ENCODE assay signal across 17 cellular contexts in the genomic region with DNA sequence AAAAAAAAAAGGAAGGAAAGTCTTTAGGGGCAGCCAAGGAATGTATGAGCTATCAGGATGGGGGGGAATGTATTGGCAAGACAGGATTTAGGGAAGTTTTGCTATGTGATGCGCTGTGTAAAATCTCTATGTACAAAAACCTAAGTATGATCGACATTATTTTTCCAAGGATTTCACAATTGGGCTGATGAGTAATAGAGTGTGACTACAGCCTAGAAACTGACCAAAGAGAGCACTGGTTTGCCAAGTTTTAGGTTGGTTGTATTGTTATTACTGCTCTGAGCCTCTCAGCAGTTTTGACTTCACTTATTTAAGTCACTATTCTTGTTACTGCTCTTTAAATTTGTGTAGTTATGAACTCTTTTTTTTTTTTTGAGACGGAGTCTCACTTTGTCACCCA.
DNase-seq lines count a peak whose midpoint lies in the region; ATAC-seq and TF ChIP-seq lines count a peak whose summit lies in the region.
"Had no signal": no experiment of that assay in that cellular context is flagged by ENCODE, and none has a peak within 500 bp of the region (broad histone marks: within the 10 kb centered on the region; RNA-seq: fewer than 3 reads in every experiment).

No MANE protein-coding gene starts in this region.

- no peak for TF ChIP-seq POLR2A in transverse colon (IDR thresholded peaks at IDR 0.05)

- WGBS in lung, 2 donors: 72 to 92% methylated on average over 3 of the region's 3 CpGs
- 82 to 94% methylated on average over 3 of the region's 3 CpGs for WGBS in transverse colon (ENCODE audit: low coverage in 1 of 2), 2 donors

- H3K27me3 ChIP-seq in Caco-2 (replicated peaks; ENCODE audit: control insufficient read depth, insufficient read depth, low read length) (no peaks in the 10 kb centered on the region), lung (ENCODE audit: control insufficient read depth, insufficient read depth) (no peaks in the 10 kb centered on the region), transverse colon (no peaks in the 10 kb centered on the region), WERI-Rb-1 (ENCODE audit: insufficient read depth, low read depth, severe bottlenecking) (no peaks in the 10 kb centered on the region)
- H3K27me3 ChIP-seq: BE2C, colonic mucosa had no signal

- no peak overlapping the region for H3K4me3 Mint-ChIP-seq in Caco-2 (ENCODE audit: unreplicated experiment)
- H3K4me3 Mint-ChIP-seq: activated naive CD8-positive, alpha-beta T cell; immature natural killer cell had no signal

- H3K36me3 Mint-ChIP-seq in Caco-2 (ENCODE audit: insufficient read depth, unreplicated experiment): peaks cover 11% of the 10 kb centered on the region
- H3K36me3 Mint-ChIP-seq: immature natural killer cell had no signal

- no TSS peak for BruUV-seq in Caco-2 (replicated peaks; lab: Mats Ljungman, UMichigan)

- intact Hi-C loops in Caco-2 (cut with micrococcal nuclease; ENCODE audit: unreplicated experiment): no loop called here
- intact Hi-C loops in transverse colon (cut with DNase I; ENCODE audit: low total_unique reads): no loop called here

- peak; percentile 27 for ATAC-seq in lung (ENCODE audit: insufficient read depth, low FRiP score)
- ATAC-seq: GM12878 had no signal

- H3K9me3 ChIP-seq in Caco-2: no peaks in the 10 kb centered on the region
- no peaks in the 10 kb centered on the region for H3K9me3 ChIP-seq in lung (ENCODE audit: control insufficient read depth in 2 of 2, insufficient read depth in 1 of 2, low read length in 1 of 2)
- no peaks in the 10 kb centered on the region for H3K9me3 ChIP-seq in transverse colon
- H3K9me3 ChIP-seq in WERI-Rb-1 (ENCODE audit: severe bottlenecking): no peaks in the 10 kb centered on the region
- H3K9me3 ChIP-seq: BE2C, colonic mucosa had no signal

- no peak for DNase-seq in Caco-2
- peak; percentile 46 for DNase-seq in NCI-H460 (ENCODE audit: extremely low read depth, low read depth)
- DNase-seq in dermis blood vessel endothelial cell: peak; percentile 32
- DNase-seq in lung (ENCODE audit: low spot score): no peak
- no peak for DNase-seq in NOMO-1 (lab: John Stamatoyannopoulos, UW; ENCODE audit: unreplicated experiment in 2 of 2)
- no peak for DNase-seq in transverse colon
- DNase-seq in WERI-Rb-1: no peak
- no peak for DNase-seq in activated CD4-positive, CD25-positive, alpha-beta regulatory T cell (lab: John Stamatoyannopoulos, UW)
- DNase-seq: activated CD8-positive, alpha-beta memory T cell treated with anti-CD3 and anti-CD28 coated beads, Interleukin-2, amount 50 U/mL, for 4 hours; BE2C; colonic mucosa; DMS79 treated with DMSO at 0.1 percent for 48 hours; immature natural killer cell; NCI-H1417 treated with DMSO at 0.1 percent for 48 hours; NCI-H446 treated with DMSO at 0.1 percent for 48 hours had no signal

- H3K4me1 Mint-ChIP-seq in Caco-2 (ENCODE audit: low read depth, unreplicated experiment): peaks cover 59% of the 10 kb centered on the region
- H3K4me1 Mint-ChIP-seq: immature natural killer cell had no signal

- H3K36me3 ChIP-seq in Caco-2 (ENCODE audit: control insufficient read depth, insufficient read depth, low read length) (no peaks in the 10 kb centered on the region), lung (ENCODE audit: control insufficient read depth in 2 of 2, insufficient read depth in 2 of 2, low read length in 2 of 2) (no peaks in the 10 kb centered on the region), transverse colon (no peaks in the 10 kb centered on the region), WERI-Rb-1 (no peaks in the 10 kb centered on the region)
- H3K36me3 ChIP-seq: colonic mucosa had no signal

- peaks cover 56% of the 10 kb centered on the region for H3K4me1 ChIP-seq in Caco-2
- no peaks in the 10 kb centered on the region for H3K4me1 ChIP-seq in lung (ENCODE audit: control insufficient read depth in 2 of 2, insufficient read depth in 2 of 2, low read length in 2 of 2)
- H3K4me1 ChIP-seq in transverse colon: no peaks in the 10 kb centered on the region
- H3K4me1 ChIP-seq: colonic mucosa had no signal

- POLR2A ChIA-PET in Caco-2 (lab: Charles Lee): no interaction called here

- CTCF ChIA-PET in Caco-2 (lab: Charles Lee): no interaction called here

- H3K27ac ChIP-seq in lung (ENCODE audit: low read depth in 1 of 2, low read length in 1 of 2) (no peak overlapping the region), transverse colon (no peak overlapping the region), WERI-Rb-1 (no peak overlapping the region)
- H3K27ac ChIP-seq: colonic mucosa had no signal

- in situ Hi-C loops in transverse colon (cut with MboI; ENCODE audit: low pct_ligation_motif_present in 1 of 4, low pct_unique_long_range_greater_than_20kb in 1 of 4, low sequenced_read_pairs in 3 of 4): no loop called here

- H3K9me3 Mint-ChIP-seq in Caco-2 (ENCODE audit: unreplicated experiment): no peaks in the 10 kb centered on the region

- TF ChIP-seq CTCF in Caco-2 (IDR thresholded peaks at IDR 0.05; ENCODE audit: insufficient read depth in 1 of 2, low read depth in 1 of 2, low read length in 1 of 2, severe bottlenecking in 1 of 2, unreplicated experiment in 1 of 2) (no peak), lung (IDR thresholded peaks at IDR 0.05; ENCODE audit: control extremely low read depth, extremely low read depth) (no peak), transverse colon (IDR thresholded peaks at IDR 0.05) (no peak), WERI-Rb-1 (IDR thresholded peaks at IDR 0.05; ENCODE audit: low read depth, low read length) (no peak)

- H3K4me3 ChIP-seq in Caco-2 (ENCODE audit: low read depth, low read length) (no peak overlapping the region), lung (no peak overlapping the region), transverse colon (no peak overlapping the region), WERI-Rb-1 (ENCODE audit: low read depth, low read length) (no peak overlapping the region)
- H3K4me3 ChIP-seq: colonic mucosa, GM12878 had no signal

- TF ChIP-seq EP300 in transverse colon (IDR thresholded peaks at IDR 0.05; ENCODE audit: low read depth): no peak

- H3K27ac Mint-ChIP-seq in Caco-2 (ENCODE audit: unreplicated experiment): peak overlapping the region; percentile 23
- H3K27ac Mint-ChIP-seq: activated naive CD8-positive, alpha-beta T cell; immature natural killer cell had no signal

- H3K27me3 Mint-ChIP-seq in Caco-2 (ENCODE audit: insufficient read depth, unreplicated experiment): no peaks in the 10 kb centered on the region
- H3K27me3 Mint-ChIP-seq: activated naive CD8-positive, alpha-beta T cell had no signal

Comparison
In these comparisons a context has a peak if more than half of its experiments do, and no peak if none do; other contexts are left out.
1. DNase-seq: peak in NCI-H460 (single experiment) and dermis blood vessel endothelial cell (single experiment); none in Caco-2 (0 of 2), lung (single experiment), NOMO-1 (0 of 2), transverse colon (single experiment), WERI-Rb-1 (single experiment) and activated CD4-positive, CD25-positive, alpha-beta regulatory T cell (0 of 4).